Comparison of ENCODE assay signal across 8 cellular contexts in the genomic region with DNA sequence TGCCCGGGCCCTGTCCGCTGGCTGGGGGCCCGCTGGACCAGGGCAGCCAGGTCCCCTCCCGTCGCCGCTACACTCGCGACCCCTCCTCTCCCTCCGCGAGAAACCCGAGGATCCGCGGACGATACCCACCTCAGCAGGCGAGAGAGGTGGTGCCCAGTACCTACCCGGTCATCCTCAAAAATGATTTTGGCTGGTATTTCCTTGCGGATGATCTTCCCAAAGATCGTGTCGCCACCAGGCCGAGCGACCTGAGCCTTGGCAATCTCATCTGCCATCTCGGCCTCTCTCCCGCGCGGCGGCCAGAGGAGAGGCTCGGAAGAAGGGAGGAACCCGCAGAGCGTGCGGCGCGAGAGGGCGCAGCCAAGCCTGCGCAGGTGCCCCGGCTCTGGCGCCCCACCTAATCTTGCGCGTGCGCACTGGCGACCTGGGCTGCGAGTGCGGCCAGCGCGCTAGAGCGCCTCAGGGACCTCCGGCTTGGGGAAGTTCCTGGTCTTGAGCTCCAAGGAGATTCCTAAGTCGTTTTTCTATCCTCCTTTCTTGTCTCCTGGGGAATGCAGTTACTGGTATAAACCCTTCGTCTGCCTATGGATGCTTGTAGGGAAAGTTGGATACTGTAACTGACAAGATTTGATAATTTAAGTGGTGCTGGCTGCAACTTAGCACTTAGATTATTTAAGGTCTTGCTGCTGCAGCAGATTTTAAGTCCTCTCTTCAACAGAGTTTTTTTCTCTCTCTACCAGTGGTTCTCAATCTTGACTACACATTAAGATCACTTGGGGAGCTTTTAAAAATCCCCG. TPM values are rescaled to one million over a fixed set of nuclear protein-coding genes. Genes with fewer than 3 reads are reported as not detected.
DNase-seq lines count a peak whose midpoint lies in the region; ATAC-seq and TF ChIP-seq lines count a peak whose summit lies in the region.

TSS of gene HINT1 (minus strand) at position 326 of the 797 bp plus-strand sequence. CDS start at position 275, 51 bp downstream.

- peak within 1 kb of the TSS; percentile 69 for H2AFZ ChIP-seq in PC-3 (ENCODE audit: low read length)

- no peak for TF ChIP-seq EP300 in Ishikawa (IDR thresholded peaks at IDR 0.05; ENCODE audit: borderline replicate concordance)

- H3K27me3 ChIP-seq in PC-3 (ENCODE audit: low read length): no peaks in the 10 kb centered on the region
- no peaks in the 10 kb centered on the region for H3K27me3 ChIP-seq in muscle layer of colon (ENCODE audit: control insufficient read depth in 1 of 2, insufficient read depth in 2 of 2, low read length in 2 of 2)

- peak within 1 kb of the TSS; percentile 98 for H3K9ac ChIP-seq in PC-3 (ENCODE audit: low read length)
- peak within 1 kb of the TSS; percentile 91 for H3K9ac ChIP-seq in muscle layer of colon (ENCODE audit: low read length)

- H3K9me3 ChIP-seq in PC-3 (ENCODE audit: low read length) (no peaks in the 10 kb centered on the region), muscle layer of colon (ENCODE audit: low read length) (no peaks in the 10 kb centered on the region)

- CTCF ChIA-PET in PC-3 (lab: Charles Lee): interaction anchor here (0.6 kb wide), 1 partner anchor 103 kb away, joined by 9 read pairs; no protein-coding TSS in a partner anchor

- H3K36me3 ChIP-seq in PC-3 (ENCODE audit: low read depth, low read length) (peaks cover 23% of the 10 kb centered on the region), muscle layer of colon (ENCODE audit: insufficient read depth, low read length) (peaks cover 14% of the 10 kb centered on the region)

- H3K27ac ChIP-seq in PC-3 (ENCODE audit: low read length) (peak within 1 kb of the TSS; percentile 65), muscle layer of colon (ENCODE audit: low read depth, low read length) (peak within 1 kb of the TSS; percentile 91)

- peaks cover 16% of the 10 kb centered on the region; the same call in 1 of the 2 replicates for H3K4me1 ChIP-seq in PC-3 (ENCODE audit: insufficient read depth, low read length)
- H3K4me1 ChIP-seq in muscle layer of colon (ENCODE audit: insufficient read depth, low read length): peaks cover 19% of the 10 kb centered on the region

- DNase-seq in DMS153 treated with DMSO at 0.1 percent for 48 hours (lab: John Stamatoyannopoulos, UW; ENCODE audit: unreplicated experiment) (peak; percentile 41), PC-3 (peak; percentile 92), erythroblast (lab: John Stamatoyannopoulos, UW) (peak; percentile 91 to 94)
- DNase-seq in activated T-cell treated with anti-CD3 and anti-CD28 coated beads, Interleukin-2, amount 50 U/mL, for 1 hour: peak; percentile 92
- peak; percentile 83 to 92 for DNase-seq in stimulated activated CD8-positive, alpha-beta memory T cell treated with anti-CD3 and anti-CD28 coated beads, Interleukin-7, amount 100 ng/mL, for 4 hours (ENCODE audit: low read depth in 2 of 2)

- TF ChIP-seq RAD21 in Ishikawa (IDR thresholded peaks at IDR 0.05; ENCODE audit: low read depth): peak; percentile 16; the same call in 1 of the 2 replicates

- BruUV-seq in PC-3 (replicated peaks; lab: Mats Ljungman, UMichigan): no TSS peak

- peak within 1 kb of the TSS; percentile 95 for H3K4me2 ChIP-seq in PC-3 (ENCODE audit: low read length)

- 0 out of 2 replicates have a peak, but pooled peaks have one; percentile 22 for TF ChIP-seq CTCF in PC-3 (conservative IDR thresholded peaks at IDR 0.05; ENCODE audit: low read depth, low read length)

- intact Hi-C loops in PC-3 (cut with micrococcal nuclease): loop anchor here (1.0 to 10.0 kb wide), 4 partner anchors 98 to 252 kb away; no protein-coding TSS in a partner anchor

- peaks cover 6% of the 10 kb centered on the region; the same call in 1 of the 2 replicates for H4K20me1 ChIP-seq in PC-3 (ENCODE audit: low read length)

- H3F3A ChIP-seq in PC-3 (ENCODE audit: low read length, unreplicated experiment): no peaks in the 10 kb centered on the region

- POLR2A ChIA-PET in PC-3 (lab: Charles Lee; ENCODE audit: unreplicated experiment): interaction anchor here (0.6 kb wide), 1 partner anchor 451 kb away, joined by 5 read pairs; no protein-coding TSS in a partner anchor

- H3K79me2 ChIP-seq in PC-3 (ENCODE audit: low read length): peaks cover 49% of the 10 kb centered on the region

- TF ChIP-seq POLR2A in erythroblast (IDR thresholded peaks at IDR 0.05; ENCODE audit: low read length): peak; percentile 91

- H3K4me3 ChIP-seq in PC-3 (ENCODE audit: low read length) (peak within 1 kb of the TSS; percentile 98), muscle layer of colon (ENCODE audit: low read depth in 1 of 2, low read length in 2 of 2) (peak within 1 kb of the TSS; percentile 80 to 90)

- no peaks in the 10 kb centered on the region for H3K9me2 ChIP-seq in PC-3 (replicated peaks; ENCODE audit: low read length)

- ATAC-seq in GM21576 (IDR thresholded peaks at IDR 0.05; ENCODE audit: unreplicated experiment): peak; percentile 84
- peak; percentile 90 for ATAC-seq in PC-3

TF ChIP-seq in Ishikawa, 13 proteins besides CTCF, POLR2A, EP300 and RAD21:
- TF ChIP-seq NFIC (IDR thresholded peaks at IDR 0.05): no peak
- 0 out of 2 replicates have a peak, but pooled peaks have one; percentile 40 for TF ChIP-seq ZBTB7A (IDR thresholded peaks at IDR 0.05; ENCODE audit: low read depth)
- no peak for TF ChIP-seq CEBPB (IDR thresholded peaks at IDR 0.05)
- peak; percentile 84; the same call in 1 of the 2 replicates for TF ChIP-seq TAF1 (IDR thresholded peaks at IDR 0.05; ENCODE audit: low read depth)
- 0 out of 2 replicates have a peak, but pooled peaks have one; percentile 59 for TF ChIP-seq YY1 (IDR thresholded peaks at IDR 0.05; ENCODE audit: low read depth)
- TF ChIP-seq, protein P1, sequence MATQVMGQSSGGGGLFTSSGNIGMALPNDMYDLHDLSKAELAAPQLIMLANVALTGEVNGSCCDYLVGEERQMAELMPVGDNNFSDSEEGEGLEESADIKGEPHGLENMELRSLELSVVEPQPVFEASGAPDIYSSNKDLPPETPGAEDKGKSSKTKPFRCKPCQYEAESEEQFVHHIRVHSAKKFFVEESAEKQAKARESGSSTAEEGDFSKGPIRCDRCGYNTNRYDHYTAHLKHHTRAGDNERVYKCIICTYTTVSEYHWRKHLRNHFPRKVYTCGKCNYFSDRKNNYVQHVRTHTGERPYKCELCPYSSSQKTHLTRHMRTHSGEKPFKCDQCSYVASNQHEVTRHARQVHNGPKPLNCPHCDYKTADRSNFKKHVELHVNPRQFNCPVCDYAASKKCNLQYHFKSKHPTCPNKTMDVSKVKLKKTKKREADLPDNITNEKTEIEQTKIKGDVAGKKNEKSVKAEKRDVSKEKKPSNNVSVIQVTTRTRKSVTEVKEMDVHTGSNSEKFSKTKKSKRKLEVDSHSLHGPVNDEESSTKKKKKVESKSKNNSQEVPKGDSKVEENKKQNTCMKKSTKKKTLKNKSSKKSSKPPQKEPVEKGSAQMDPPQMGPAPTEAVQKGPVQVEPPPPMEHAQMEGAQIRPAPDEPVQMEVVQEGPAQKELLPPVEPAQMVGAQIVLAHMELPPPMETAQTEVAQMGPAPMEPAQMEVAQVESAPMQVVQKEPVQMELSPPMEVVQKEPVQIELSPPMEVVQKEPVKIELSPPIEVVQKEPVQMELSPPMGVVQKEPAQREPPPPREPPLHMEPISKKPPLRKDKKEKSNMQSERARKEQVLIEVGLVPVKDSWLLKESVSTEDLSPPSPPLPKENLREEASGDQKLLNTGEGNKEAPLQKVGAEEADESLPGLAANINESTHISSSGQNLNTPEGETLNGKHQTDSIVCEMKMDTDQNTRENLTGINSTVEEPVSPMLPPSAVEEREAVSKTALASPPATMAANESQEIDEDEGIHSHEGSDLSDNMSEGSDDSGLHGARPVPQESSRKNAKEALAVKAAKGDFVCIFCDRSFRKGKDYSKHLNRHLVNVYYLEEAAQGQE (IDR thresholded peaks at IDR 0.05; ENCODE audit: low read depth): no peak
- no peak for TF ChIP-seq CREB1 (IDR thresholded peaks at IDR 0.05; ENCODE audit: low read depth)
- no peak for TF ChIP-seq TCF12 (IDR thresholded peaks at IDR 0.05; ENCODE audit: low read depth)
- TF ChIP-seq TEAD4 (IDR thresholded peaks at IDR 0.05): 0 out of 2 replicates have a peak, but pooled peaks have one; percentile 11
- TF ChIP-seq FOXM1 (IDR thresholded peaks at IDR 0.05; ENCODE audit: borderline replicate concordance, low read depth): no peak
- TF ChIP-seq EGR1 (IDR thresholded peaks at IDR 0.05): no peak
- TF ChIP-seq USF1 (IDR thresholded peaks at IDR 0.05): no peak
- TF ChIP-seq, protein P2, sequence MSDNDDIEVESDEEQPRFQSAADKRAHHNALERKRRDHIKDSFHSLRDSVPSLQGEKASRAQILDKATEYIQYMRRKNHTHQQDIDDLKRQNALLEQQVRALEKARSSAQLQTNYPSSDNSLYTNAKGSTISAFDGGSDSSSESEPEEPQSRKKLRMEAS (IDR thresholded peaks at IDR 0.05): peak; percentile 74

RNA-seq across cellular contexts. Expression of gene HINT1, which starts in this region (rescaled TPM):
- 214 and 243 TPM in 2 replicates for total RNA-seq in PC-3 (2014; rRNA removed)

Comparison
In these comparisons a context has a peak if more than half of its experiments do, and no peak if none do; other contexts are left out.
1. Peak in every context shown above with its lines: DNase-seq, ATAC-seq, H3K4me3 ChIP-seq and H3K27ac ChIP-seq.
2. DNase-seq: peak in every context shown above with its lines; median percentile 92 in erythroblast; 92 in PC-3; 92 in activated T-cell treated with anti-CD3 and anti-CD28 coated beads, Interleukin-2, amount 50 U/mL, for 1 hour; 88 in stimulated activated CD8-positive, alpha-beta memory T cell treated with anti-CD3 and anti-CD28 coated beads, Interleukin-7, amount 100 ng/mL, for 4 hours; 41 in DMS153 treated with DMSO at 0.1 percent for 48 hours.